In the genomic region with DNA sequence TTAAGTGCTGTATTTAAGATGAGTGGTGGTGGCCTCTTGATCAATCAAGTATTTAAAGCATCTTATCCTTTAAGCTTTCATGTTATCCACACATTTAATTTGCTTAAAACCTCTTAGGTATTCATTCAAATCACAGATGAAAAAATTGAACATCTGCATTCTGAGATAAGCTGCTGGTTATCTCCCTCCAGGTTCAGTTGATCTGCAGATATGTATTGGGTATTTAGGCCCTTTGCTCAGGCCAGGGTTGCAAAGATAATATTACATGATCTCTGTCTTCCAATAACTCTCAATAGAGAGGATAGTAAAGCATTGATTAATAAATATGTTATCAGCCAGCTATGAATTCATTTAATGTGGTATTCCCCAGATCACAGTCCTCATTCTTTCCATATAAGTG, we compare ENCODE assay signal across 24 cellular contexts.
"Had no signal": no experiment of that assay in that cellular context is flagged by ENCODE, and none has a peak within 500 bp of the region (broad histone marks: within the 10 kb centered on the region; RNA-seq: fewer than 3 reads in every experiment).

No MANE protein-coding gene starts in this region.

- H3K27ac ChIP-seq: colonic mucosa, coronary artery, dorsolateral prefrontal cortex, epithelial cell of prostate, esophagus muscularis mucosa, esophagus squamous epithelium, foreskin keratinocyte, gastrocnemius medialis, gastroesophageal sphincter, heart left ventricle, heart right ventricle had no signal

- H3K36me3 ChIP-seq: colonic mucosa, esophagus muscularis mucosa, esophagus squamous epithelium, gastrocnemius medialis, gastroesophageal sphincter, heart left ventricle, heart right ventricle had no signal

- H3K4me1 ChIP-seq: colonic mucosa, esophagus muscularis mucosa, esophagus squamous epithelium, foreskin keratinocyte, gastrocnemius medialis, gastroesophageal sphincter, heart left ventricle, heart right ventricle had no signal

- H3K9me3 ChIP-seq: colonic mucosa, esophagus muscularis mucosa, esophagus squamous epithelium, gastrocnemius medialis, gastroesophageal sphincter, heart left ventricle, heart right ventricle had no signal

- DNase-seq: colonic mucosa; cortex of kidney; dermis blood vessel endothelial cell; dorsolateral prefrontal cortex; effector CD4-positive, alpha-beta T cell; effector CD8-positive, alpha-beta T cell; effector memory CD4-positive, alpha-beta T cell; effector memory CD8-positive, alpha-beta T cell; endodermal cell; erythroblast; esophagus squamous epithelium; foreskin fibroblast; foreskin keratinocyte; foreskin melanocyte; gastrocnemius medialis; glutamatergic neuron; head of caudate nucleus; heart left ventricle; heart right ventricle had no signal

- H3K4me3 ChIP-seq: colonic mucosa, coronary artery, dorsolateral prefrontal cortex, esophagus muscularis mucosa, esophagus squamous epithelium, gastrocnemius medialis, gastroesophageal sphincter, heart left ventricle, heart right ventricle had no signal

- ATAC-seq: effector memory CD8-positive, alpha-beta T cell; esophagus mucosa; foreskin keratinocyte; gastrocnemius medialis; gastroesophageal sphincter; heart left ventricle; heart right ventricle had no signal

- H3K27me3 ChIP-seq: colonic mucosa, dorsolateral prefrontal cortex, esophagus muscularis mucosa, esophagus squamous epithelium, foreskin keratinocyte, gastrocnemius medialis, gastroesophageal sphincter, heart left ventricle had no signal
